ENCODE assay signal across 9 cellular contexts in genomic region chr2:14047491-14047890, GRCh38.
"Had no signal": no experiment of that assay in that cellular context is flagged by ENCODE, and none has a peak within 500 bp of the region (broad histone marks: within the 10 kb centered on the region; RNA-seq: fewer than 3 reads in every experiment).

No MANE protein-coding gene starts in this region.

- H2AFZ ChIP-seq: GM23248, GM23338 had no signal

- DNase-seq: GM23248, GOT3, H7, H9, HCEC 1CT, HFFc6 had no signal

- H3K4me1 ChIP-seq: HAP-1 had no signal

- H3K4me2 ChIP-seq: GM23338 had no signal

- H3K36me3 ChIP-seq: HAP-1 had no signal

- H3K27ac ChIP-seq: GM23248 had no signal

- H3K9ac ChIP-seq: GM23248 had no signal

- ATAC-seq: GM23338, HCT116 had no signal

- H3K9me3 ChIP-seq: HAP-1 had no signal

- H3K4me3 ChIP-seq: GM23248, GM23338, HAP-1 had no signal
